Comparison of ENCODE assay signal across 6 cellular contexts in the genomic region with DNA sequence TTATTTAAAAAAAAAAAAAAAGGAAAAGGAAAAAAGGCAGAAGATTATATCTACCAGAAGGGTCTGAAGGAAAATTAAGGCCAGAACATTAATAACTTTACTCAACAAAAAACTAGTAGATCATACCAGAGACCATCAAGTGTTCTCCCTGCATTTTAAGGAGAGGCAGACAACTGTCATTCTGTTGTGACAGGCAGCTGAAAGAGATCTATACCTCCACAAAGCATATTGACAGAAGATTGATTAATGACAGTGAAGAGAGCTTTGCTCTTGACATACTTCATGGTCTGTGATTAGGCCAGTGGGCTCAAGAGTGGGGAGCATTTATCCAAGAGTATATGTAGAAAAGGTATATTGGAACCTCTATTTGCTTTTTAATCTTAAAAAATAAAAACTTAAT.
"Had no signal": no experiment of that assay in that cellular context is flagged by ENCODE, and none has a peak within 500 bp of the region (broad histone marks: within the 10 kb centered on the region; RNA-seq: fewer than 3 reads in every experiment).

No MANE protein-coding gene starts in this region.

- H3K27ac ChIP-seq: HL-60 had no signal

- DNase-seq: KBM-7, KG1 had no signal

- H3K4me3 Mint-ChIP-seq: IgD-negative memory B cell had no signal

- H3K4me3 ChIP-seq: K562 had no signal

- ATAC-seq: HepG2, K562 had no signal

- H3K27ac Mint-ChIP-seq: IgD-negative memory B cell had no signal
